25 cellular contexts compared by ENCODE assay signal in the genomic region with DNA sequence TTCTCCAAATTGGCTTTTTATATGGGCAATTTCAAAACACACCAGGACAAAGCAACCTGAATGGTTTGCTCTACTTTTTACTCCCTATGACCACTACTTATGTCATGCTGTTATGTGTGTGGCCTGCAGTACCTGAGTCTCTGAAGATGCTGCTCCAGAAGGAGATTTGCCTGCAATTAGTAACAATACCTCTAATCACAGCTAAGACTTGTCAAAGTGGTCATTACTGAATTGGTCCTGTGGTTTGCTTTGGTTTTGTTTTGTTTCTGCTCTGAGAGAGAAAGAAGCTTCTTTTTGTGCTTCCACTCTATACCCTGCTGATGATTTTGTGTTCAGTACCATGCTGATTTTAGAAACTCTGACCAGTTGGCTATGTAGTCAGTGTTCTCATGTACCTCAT. TPM values are rescaled to one million over a fixed set of nuclear protein-coding genes. Genes with fewer than 3 reads are reported as not detected.
"Had no signal": no experiment of that assay in that cellular context is flagged by ENCODE, and none has a peak within 500 bp of the region (broad histone marks: within the 10 kb centered on the region; RNA-seq: fewer than 3 reads in every experiment).

No MANE protein-coding gene starts in this region.

- H3K27ac ChIP-seq: ascending aorta, body of pancreas, coronary artery, SJCRH30 had no signal

- H3K4me1 Mint-ChIP-seq: activated CD4-positive, alpha-beta T cell treated with anti-CD3 and anti-CD28 coated beads, Interleukin-2, amount 10 ng/mL, durations not matched to agents 24 days and 14 days; activated CD8-positive, alpha-beta memory T cell treated with anti-CD3 and anti-CD28 coated beads, Interleukin-2, amount 10 ng/mL, durations not matched to agents 7 days and 5 days; activated naive CD8-positive, alpha-beta T cell treated with anti-CD3 and anti-CD28 coated beads, Interleukin-2, amount 50 U/mL, for 24 hours had no signal

- H3K27me3 Mint-ChIP-seq: activated CD4-positive, alpha-beta T cell treated with anti-CD3 and anti-CD28 coated beads, Interleukin-2, amount 10 ng/mL, durations not matched to agents 24 days and 14 days; activated CD8-positive, alpha-beta memory T cell treated with anti-CD3 and anti-CD28 coated beads, Interleukin-2, amount 10 ng/mL, durations not matched to agents 7 days and 5 days; activated naive CD8-positive, alpha-beta T cell treated with anti-CD3 and anti-CD28 coated beads, Interleukin-2, amount 50 U/mL, for 24 hours had no signal

- H3K27me3 ChIP-seq: ascending aorta, body of pancreas, SJCRH30 had no signal

- H3K4me1 ChIP-seq: ascending aorta, body of pancreas, SJCRH30 had no signal

- ATAC-seq: activated CD8-positive, alpha-beta memory T cell treated with anti-CD3 and anti-CD28 coated beads, Interleukin-2, amount 10 ng/mL, durations not matched to agents 7 days and 5 days; activated naive CD4-positive, alpha-beta T cell treated with anti-CD3 and anti-CD28 coated beads, Interleukin-2, amount 50 U/mL, for 72 hours; activated naive CD8-positive, alpha-beta T cell treated with anti-CD3 and anti-CD28 coated beads, Interleukin-2, amount 50 U/mL, for 24 hours; activated T-cell treated with anti-CD3 and anti-CD28 coated beads, Interleukin-2, amount 50 U/mL, for 4 hours; body of pancreas; Right ventricle myocardium inferior; WTC11 had no signal

- H3K9me3 Mint-ChIP-seq: activated naive CD8-positive, alpha-beta T cell treated with anti-CD3 and anti-CD28 coated beads, Interleukin-2, amount 50 U/mL, for 24 hours; T-helper 1 cell treated with Interleukin-12 subunit alpha and Interleukin-12 subunit beta and Interleukin-4 antibody, amounts not matched to agents 30 μg/mL and 1 μg/mL, for 36 hours; WTC11 had no signal

- H3K36me3 ChIP-seq: ascending aorta had no signal

- H3K36me3 Mint-ChIP-seq: activated CD8-positive, alpha-beta memory T cell treated with anti-CD3 and anti-CD28 coated beads, Interleukin-2, amount 10 ng/mL, durations not matched to agents 7 days and 5 days; activated naive CD4-positive, alpha-beta T cell treated with anti-CD3 and anti-CD28 coated beads, Interleukin-2, amount 50 U/mL, for 72 hours; WTC11 had no signal

- H3K4me3 ChIP-seq: ascending aorta, body of pancreas, coronary artery, SJCRH30 had no signal

- H3K27ac Mint-ChIP-seq: activated CD4-positive, alpha-beta T cell treated with anti-CD3 and anti-CD28 coated beads, Interleukin-2, amount 10 ng/mL, durations not matched to agents 24 days and 14 days; activated CD8-positive, alpha-beta memory T cell treated with anti-CD3 and anti-CD28 coated beads, Interleukin-2, amount 10 ng/mL, durations not matched to agents 7 days and 5 days; activated naive CD4-positive, alpha-beta T cell treated with anti-CD3 and anti-CD28 coated beads, Interleukin-2, amount 50 U/mL, for 72 hours; activated naive CD8-positive, alpha-beta T cell treated with anti-CD3 and anti-CD28 coated beads, Interleukin-2, amount 50 U/mL, for 24 hours; T-helper 1 cell treated with Interleukin-12 subunit alpha and Interleukin-12 subunit beta and Interleukin-4 antibody, amounts not matched to agents 30 μg/mL and 1 μg/mL, for 36 hours had no signal

- H3K9me3 ChIP-seq: ascending aorta, body of pancreas, SJCRH30 had no signal

- DNase-seq: activated CD4-positive, alpha-beta T cell treated with anti-CD3 and anti-CD28 coated beads for 1 hour; activated CD4-positive, alpha-beta T cell treated with anti-CD3 and anti-CD28 coated beads, Interleukin-2, amount 10 ng/mL, durations not matched to agents 24 days and 14 days; activated CD4-positive, alpha-beta T cell treated with anti-CD3 and anti-CD28 coated beads, Interleukin-2, amount 50 U/mL, for 48 hours; activated CD8-positive, alpha-beta memory T cell treated with anti-CD3 and anti-CD28 coated beads, Interleukin-2, amount 10 ng/mL, durations not matched to agents 7 days and 5 days; activated effector memory CD4-positive, alpha-beta T cell treated with anti-CD3 and anti-CD28 coated beads, Interleukin-2, amount 50 U/mL, for 16 hours; activated naive CD4-positive, alpha-beta T cell treated with Interleukin-2 at 50 U/mL for 16 hours; activated naive CD8-positive, alpha-beta T cell treated with anti-CD3 and anti-CD28 coated beads, Interleukin-2, amount 50 U/mL, for 24 hours; activated T-cell treated with anti-CD3 and anti-CD28 coated beads, Interleukin-2, amount 50 U/mL, for 4 hours; amniotic stem cell; body of pancreas; central memory CD4-positive, alpha-beta T cell; Kasumi-1; NCI-H1105 treated with DMSO at 0.1 percent for 48 hours; NCI-H1930; NCI-H2107; NCI-H2171 treated with DMSO at 0.1 percent for 48 hours; NCI-H510A treated with DMSO at 0.1 percent for 48 hours; RPMI8226; SJCRH30 had no signal

- H3K4me3 Mint-ChIP-seq: activated CD4-positive, alpha-beta T cell treated with anti-CD3 and anti-CD28 coated beads, Interleukin-2, amount 10 ng/mL, durations not matched to agents 24 days and 14 days; activated CD8-positive, alpha-beta memory T cell treated with anti-CD3 and anti-CD28 coated beads, Interleukin-2, amount 10 ng/mL, durations not matched to agents 7 days and 5 days; activated naive CD8-positive, alpha-beta T cell treated with anti-CD3 and anti-CD28 coated beads, Interleukin-2, amount 50 U/mL, for 24 hours; activated T-cell treated with anti-CD3 and anti-CD28 coated beads, Interleukin-2, amount 50 U/mL, for 4 hours; T-helper 1 cell treated with Interleukin-12 subunit alpha and Interleukin-12 subunit beta and Interleukin-4 antibody, amounts not matched to agents 30 μg/mL and 1 μg/mL, for 36 hours; WTC11 had no signal

RNA-seq across cellular contexts. Expression of a gene that starts 25.5 kb away (rescaled TPM):
- total RNA-seq: activated CD4-positive, alpha-beta T cell treated with anti-CD3 and anti-CD28 coated beads, Interleukin-2, amount 10 ng/mL, durations not matched to agents 24 days and 14 days; activated CD8-positive, alpha-beta memory T cell treated with anti-CD3 and anti-CD28 coated beads, Interleukin-2, amount 10 ng/mL, durations not matched to agents 7 days and 5 days had no signal
